16 cellular contexts compared by ENCODE assay signal in genomic region chr3:19103510-19103909, GRCh38. TPM values are rescaled to one million over a fixed set of nuclear protein-coding genes. Genes with fewer than 3 reads are reported as not detected.
DNase-seq lines count a peak whose midpoint lies in the region; ATAC-seq and TF ChIP-seq lines count a peak whose summit lies in the region.
"Had no signal": no experiment of that assay in that cellular context is flagged by ENCODE, and none has a peak within 500 bp of the region (broad histone marks: within the 10 kb centered on the region; RNA-seq: fewer than 3 reads in every experiment).

No MANE protein-coding gene starts in this region.

- peaks cover 7% of the 10 kb centered on the region for H3K4me1 Mint-ChIP-seq in activated T-helper 1 cell treated with anti-CD3 and anti-CD28 coated beads, Interleukin-12 subunit alpha, Interleukin-12 subunit beta, Interleukin-2, Interleukin-4 antibody, amounts not matched to agents 30 ng/mL and 10 ng/mL and 1 ng/mL, durations not matched to agents 14 hours and 24 hours and 36 hours (ENCODE audit: low read depth)
- peaks cover 0 to 7% (median 0%) of the 10 kb centered on the region in 7 donors for H3K4me1 Mint-ChIP-seq in naive thymus-derived CD4-positive, alpha-beta T cell

- no peaks in the 10 kb centered on the region for H3K36me3 Mint-ChIP-seq in activated T-helper 1 cell treated with anti-CD3 and anti-CD28 coated beads, Interleukin-12 subunit alpha, Interleukin-12 subunit beta, Interleukin-2, Interleukin-4 antibody, amounts not matched to agents 30 ng/mL and 10 ng/mL and 1 ng/mL, durations not matched to agents 14 hours and 24 hours and 36 hours (ENCODE audit: low read depth)
- H3K36me3 Mint-ChIP-seq in naive thymus-derived CD4-positive, alpha-beta T cell: peaks cover 0 to 5% (median 0%) of the 10 kb centered on the region in 5 donors

- H3K9me3 ChIP-seq in BLaER1 treated with 17β-estradiol and CSF1 and Interleukin-3, amounts not matched to agents 10 nM and 100 nM (replicated peaks in 1 of 11): peaks cover 13 to 25% (median 21%) of the 10 kb centered on the region in 11 experiments
- peaks cover 0 to 5% (median 0%) of the 10 kb centered on the region in 3 experiments for H3K9me3 ChIP-seq in naive thymus-derived CD4-positive, alpha-beta T cell (ENCODE audit: control insufficient read depth in 2 of 3, low read length in 3 of 3)
- H3K9me3 ChIP-seq: right atrium auricular region had no signal

- no peak for TF ChIP-seq CTCF in GM06990 (IDR thresholded peaks at IDR 0.05; ENCODE audit: insufficient read depth, low read length, poor library complexity, severe bottlenecking)

- no peaks in the 10 kb centered on the region for H3K27me3 ChIP-seq in BLaER1 treated with 17β-estradiol and CSF1 and Interleukin-3, amounts not matched to agents 10 nM and 100 nM
- no peaks in the 10 kb centered on the region for H3K27me3 ChIP-seq in GM06990 (replicated peaks; ENCODE audit: control insufficient read depth, insufficient read depth, low read length)
- H3K27me3 ChIP-seq in naive thymus-derived CD4-positive, alpha-beta T cell (ENCODE audit: control insufficient read depth in 2 of 2, insufficient read depth in 2 of 2, low read length in 2 of 2): no peaks in the 10 kb centered on the region
- H3K27me3 ChIP-seq: right atrium auricular region had no signal

- no peaks in the 10 kb centered on the region; a peak in 1 of 22 replicates for H4K20me1 ChIP-seq in BLaER1 treated with 17β-estradiol and CSF1 and Interleukin-3, amounts not matched to agents 10 nM and 100 nM

- H3K4me1 ChIP-seq in BLaER1 treated with 17β-estradiol and CSF1 and Interleukin-3, amounts not matched to agents 10 nM and 100 nM: peaks cover 0 to 6% (median 4%) of the 10 kb centered on the region in 10 experiments; a peak in 8 of 20 replicates
- no peaks in the 10 kb centered on the region for H3K4me1 ChIP-seq in naive thymus-derived CD4-positive, alpha-beta T cell (ENCODE audit: control insufficient read depth in 2 of 2, insufficient read depth in 2 of 2, low read length in 2 of 2)
- H3K4me1 ChIP-seq: right atrium auricular region had no signal

- H3K9me3 Mint-ChIP-seq in activated T-helper 1 cell treated with anti-CD3 and anti-CD28 coated beads, Interleukin-12 subunit alpha, Interleukin-12 subunit beta, Interleukin-2, Interleukin-4 antibody, amounts not matched to agents 30 ng/mL and 10 ng/mL and 1 ng/mL, durations not matched to agents 14 hours and 24 hours and 36 hours: no peaks in the 10 kb centered on the region
- H3K9me3 Mint-ChIP-seq in naive thymus-derived CD4-positive, alpha-beta T cell: peaks cover 0 to 14% (median 3%) of the 10 kb centered on the region in 11 donors

- no peaks in the 10 kb centered on the region for H3K27me3 Mint-ChIP-seq in activated T-helper 1 cell treated with anti-CD3 and anti-CD28 coated beads, Interleukin-12 subunit alpha, Interleukin-12 subunit beta, Interleukin-2, Interleukin-4 antibody, amounts not matched to agents 30 ng/mL and 10 ng/mL and 1 ng/mL, durations not matched to agents 14 hours and 24 hours and 36 hours (ENCODE audit: insufficient read depth)
- H3K27me3 Mint-ChIP-seq in naive thymus-derived CD4-positive, alpha-beta T cell: peaks cover 0 to 28% (median 6%) of the 10 kb centered on the region in 5 donors

- H3K4me3 ChIP-seq in BLaER1 treated with 17β-estradiol and CSF1 and Interleukin-3, amounts not matched to agents 10 nM and 100 nM: peak overlapping the region; percentile 43 to 69 (median 59); a peak in 19 of 20 replicates
- H3K4me3 ChIP-seq in GM06990 (replicated peaks; ENCODE audit: low read depth, low read length): peak overlapping the region; percentile 18
- no peak overlapping the region for H3K4me3 ChIP-seq in naive thymus-derived CD4-positive, alpha-beta T cell (ENCODE audit: low read length)
- H3K4me3 ChIP-seq: right atrium auricular region had no signal

- POLR2A ChIA-PET in naive thymus-derived CD4-positive, alpha-beta T cell (lab: Charles Lee): no interaction called here

- H3K36me3 ChIP-seq in BLaER1 treated with 17β-estradiol and CSF1 and Interleukin-3, amounts not matched to agents 10 nM and 100 nM: no peaks in the 10 kb centered on the region
- H3K36me3 ChIP-seq in GM06990 (ENCODE audit: control insufficient read depth, insufficient read depth, low read length): no peaks in the 10 kb centered on the region
- no peaks in the 10 kb centered on the region for H3K36me3 ChIP-seq in naive thymus-derived CD4-positive, alpha-beta T cell (ENCODE audit: control insufficient read depth in 2 of 3, insufficient read depth in 3 of 3, low read length in 3 of 3)
- H3K36me3 ChIP-seq: right atrium auricular region had no signal

- H3K27ac ChIP-seq in BLaER1 treated with 17β-estradiol and CSF1 and Interleukin-3, amounts not matched to agents 10 nM and 100 nM: peak overlapping the region in 9 of 11 experiments; percentile 53 to 80 (median 75); a peak in 17 of 22 replicates
- no peak overlapping the region for H3K27ac ChIP-seq in naive thymus-derived CD4-positive, alpha-beta T cell (ENCODE audit: low read depth, low read length)
- H3K27ac ChIP-seq: dorsolateral prefrontal cortex, right atrium auricular region had no signal

- intact Hi-C loops in activated T-helper 1 cell treated with anti-CD3 and anti-CD28 coated beads, Interleukin-12 subunit alpha, Interleukin-12 subunit beta, Interleukin-2, Interleukin-4 antibody, amounts not matched to agents 30 ng/mL and 10 ng/mL and 1 ng/mL, durations not matched to agents 14 hours and 24 hours and 36 hours (cut with micrococcal nuclease): no loop called here
- intact Hi-C loops in naive thymus-derived CD4-positive, alpha-beta T cell (cut with micrococcal nuclease): loop anchor here in 1 of 2 donors (1.0 to 10.0 kb wide), 3 partner anchors 46 to 1081 kb away; partner anchors contain the start of genes RAB5A and SGO1

- peak overlapping the region; percentile 85 for H3K4me3 Mint-ChIP-seq in activated T-helper 1 cell treated with anti-CD3 and anti-CD28 coated beads, Interleukin-12 subunit alpha, Interleukin-12 subunit beta, Interleukin-2, Interleukin-4 antibody, amounts not matched to agents 30 ng/mL and 10 ng/mL and 1 ng/mL, durations not matched to agents 14 hours and 24 hours and 36 hours
- peak overlapping the region in 9 of 10 donors; percentile 62 to 87 (median 78) for H3K4me3 Mint-ChIP-seq in naive thymus-derived CD4-positive, alpha-beta T cell

- ATAC-seq in naive thymus-derived CD4-positive, alpha-beta T cell: no peak
- no peak for ATAC-seq in HG03520 (IDR thresholded peaks at IDR 0.05; ENCODE audit: unreplicated experiment)

- CTCF ChIA-PET in naive thymus-derived CD4-positive, alpha-beta T cell (lab: Charles Lee): interaction anchor here (1.6 kb wide), 1 partner anchor 43 kb away, joined by 9 read pairs; no protein-coding TSS in a partner anchor

- no peak overlapping the region for H3K27ac Mint-ChIP-seq in activated T-helper 1 cell treated with anti-CD3 and anti-CD28 coated beads, Interleukin-12 subunit alpha, Interleukin-12 subunit beta, Interleukin-2, Interleukin-4 antibody, amounts not matched to agents 30 ng/mL and 10 ng/mL and 1 ng/mL, durations not matched to agents 14 hours and 24 hours and 36 hours
- peak overlapping the region in 7 of 9 donors; percentile 72 to 95 (median 88) for H3K27ac Mint-ChIP-seq in naive thymus-derived CD4-positive, alpha-beta T cell

- DNase-seq in GM06990 (ENCODE audit: extremely low read depth, insufficient read length): no peak
- DNase-seq in activated T-helper 1 cell treated with anti-CD3 and anti-CD28 coated beads, Interleukin-12 subunit alpha, Interleukin-12 subunit beta, Interleukin-2, Interleukin-4 antibody, amounts not matched to agents 30 ng/mL and 10 ng/mL and 1 ng/mL, durations not matched to agents 14 hours and 24 hours and 36 hours (ENCODE audit: low spot score): no peak
- DNase-seq in naive thymus-derived CD4-positive, alpha-beta T cell: peak in 2 of 9 donors; percentile 6 to 8
- no peak for DNase-seq in nucleus accumbens (lab: John Stamatoyannopoulos, UW)
- no peak for DNase-seq in GM03348 (ENCODE audit: low spot score)
- DNase-seq in SKM-1 (lab: John Stamatoyannopoulos, UW; ENCODE audit: unreplicated experiment): no peak
- DNase-seq: anterior cingulate cortex; dorsolateral prefrontal cortex; NCI-H2171 treated with DMSO at 0.1 percent for 48 hours; stimulated activated CD4-positive, alpha-beta T cell treated with anti-CD3 and anti-CD28 coated beads, Interleukin-4, amount 100 ng/mL, for 4 hours; SW 1271 had no signal

- peak overlapping the region; percentile 39 to 67 (median 53) for H3K4me2 ChIP-seq in BLaER1 treated with 17β-estradiol and CSF1 and Interleukin-3, amounts not matched to agents 10 nM and 100 nM

- H3K9ac ChIP-seq in BLaER1 treated with 17β-estradiol and CSF1 and Interleukin-3, amounts not matched to agents 10 nM and 100 nM: peak overlapping the region in 9 of 11 experiments; percentile 66 to 78 (median 76); a peak in 14 of 22 replicates

RNA-seq across cellular contexts. Expression of gene KCNH8, which starts 44.8 kb away (rescaled TPM):
- not detected in 2 replicates for total RNA-seq in activated T-helper 1 cell treated with anti-CD3 and anti-CD28 coated beads, Interleukin-12 subunit alpha, Interleukin-12 subunit beta, Interleukin-2, Interleukin-4 antibody, amounts not matched to agents 30 ng/mL and 10 ng/mL and 1 ng/mL, durations not matched to agents 14 hours and 24 hours and 36 hours
- under 1 TPM in 3 of 5 experiments, not detected in 2; 0.16 to 0.29 (median 0.22) TPM for total RNA-seq in naive thymus-derived CD4-positive, alpha-beta T cell
- not detected for polyA plus RNA-seq in naive thymus-derived CD4-positive, alpha-beta T cell
- total RNA-seq: M059J had no signal
- polyA plus RNA-seq: keratinocyte had no signal
